In the genomic region with DNA sequence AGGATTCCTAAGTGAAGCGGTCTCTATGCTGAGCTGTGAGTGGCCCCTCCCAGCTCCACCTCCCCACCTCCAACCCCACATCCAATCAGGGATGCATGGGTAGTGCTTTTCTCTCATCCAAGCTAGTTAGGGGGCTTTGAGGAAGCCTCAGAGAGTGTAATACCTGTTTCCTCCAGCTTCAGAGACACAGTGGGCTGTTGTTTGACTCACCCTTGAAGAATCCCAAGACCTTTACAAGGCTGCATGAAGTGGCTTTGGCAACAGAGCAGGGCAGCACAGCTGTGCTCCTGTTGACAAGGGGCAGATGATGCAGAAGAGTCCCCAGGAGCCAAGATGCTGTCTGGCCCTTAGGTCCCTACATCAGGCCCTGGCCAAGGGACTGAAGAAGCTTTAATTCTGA, we compare ENCODE assay signal across 22 cellular contexts. TPM values are rescaled to one million over a fixed set of nuclear protein-coding genes. Genes with fewer than 3 reads are reported as not detected.
A peak's percentile ranks its signal among the peaks of the same experiment; 100 is the strongest.
DNase-seq lines count a peak whose midpoint lies in the region; TF ChIP-seq lines count a peak whose summit lies in the region.
"Had no signal": no experiment of that assay in that cellular context is flagged by ENCODE, and none has a peak within 500 bp of the region (broad histone marks: within the 10 kb centered on the region; RNA-seq: fewer than 3 reads in every experiment).

No MANE protein-coding gene starts in this region.

- no peaks in the 10 kb centered on the region for H3K27me3 ChIP-seq in hepatocyte
- H3K27me3 ChIP-seq: thyroid gland had no signal

- H3K9me3 ChIP-seq in hepatocyte (ENCODE audit: low read depth), result no peaks in the 10 kb centered on the region
- H3K9me3 ChIP-seq: thyroid gland had no signal

- H4K20me1 ChIP-seq in hepatocyte (ENCODE audit: insufficient read depth, poor library complexity, severe bottlenecking), result no peaks in the 10 kb centered on the region

- H3K9me2 ChIP-seq in hepatocyte (replicated peaks; ENCODE audit: insufficient read depth), result no peaks in the 10 kb centered on the region

- peaks cover 16% of the 10 kb centered on the region for H3K9me3 Mint-ChIP-seq in HFFc6
- H3K9me3 Mint-ChIP-seq: CD4-positive, alpha-beta T cell; nephron; stimulated activated effector memory CD8-positive, alpha-beta T cell treated with anti-CD3 and anti-CD28 coated beads, Interleukin-12 subunit alpha, Interleukin-12 subunit beta, amount 100 ng/mL, for 72 hours had no signal

- no peak overlapping the region for H3K27ac ChIP-seq in hepatocyte
- H3K27ac ChIP-seq: cardiac muscle cell, thyroid gland had no signal

- H3K79me2 ChIP-seq in hepatocyte, result no peaks in the 10 kb centered on the region

- no peak overlapping the region for H3K4me3 Mint-ChIP-seq in HFFc6
- H3K4me3 Mint-ChIP-seq: CD4-positive, alpha-beta T cell; nephron; stimulated activated effector memory CD8-positive, alpha-beta T cell treated with anti-CD3 and anti-CD28 coated beads, Interleukin-12 subunit alpha, Interleukin-12 subunit beta, amount 100 ng/mL, for 72 hours had no signal

- H3K4me1 Mint-ChIP-seq in HFFc6 (ENCODE audit: low read depth), result no peaks in the 10 kb centered on the region
- H3K4me1 Mint-ChIP-seq: nephron; stimulated activated effector memory CD8-positive, alpha-beta T cell treated with anti-CD3 and anti-CD28 coated beads, Interleukin-12 subunit alpha, Interleukin-12 subunit beta, amount 100 ng/mL, for 72 hours had no signal

- peaks cover 2% of the 10 kb centered on the region for H3K27me3 Mint-ChIP-seq in HFFc6 (ENCODE audit: insufficient read depth)

- no peaks in the 10 kb centered on the region for H3K36me3 Mint-ChIP-seq in HFFc6 (ENCODE audit: low read depth)
- H3K36me3 Mint-ChIP-seq: stimulated activated effector memory CD8-positive, alpha-beta T cell treated with anti-CD3 and anti-CD28 coated beads, Interleukin-12 subunit alpha, Interleukin-12 subunit beta, amount 100 ng/mL, for 72 hours had no signal

- no peaks in the 10 kb centered on the region for H3K36me3 ChIP-seq in hepatocyte (replicated peaks; ENCODE audit: insufficient read depth, low read depth)
- H3K36me3 ChIP-seq: cardiac muscle cell, thyroid gland had no signal

- H3K4me1 ChIP-seq in hepatocyte (ENCODE audit: insufficient read depth), result no peaks in the 10 kb centered on the region
- H3K4me1 ChIP-seq: thyroid gland had no signal

- H3K4me3 ChIP-seq in choroid plexus epithelial cell (ENCODE audit: low read depth, low read length), result no peak overlapping the region
- no peak overlapping the region for H3K4me3 ChIP-seq in hepatocyte
- H3K4me3 ChIP-seq: cardiac muscle cell, thyroid gland had no signal

- peak; percentile 50 for DNase-seq in Daoy (ENCODE audit: low read depth)
- peak; percentile 26 for DNase-seq in LoVo (ENCODE audit: low spot score)
- DNase-seq in choroid plexus epithelial cell (ENCODE audit: low read depth), result peak; percentile 30
- peak; percentile 43 for DNase-seq in mesenteric fat pad (ENCODE audit: low spot score)
- DNase-seq in hepatocyte (ENCODE audit: low spot score), result no peak
- DNase-seq in foreskin melanocyte, result no peak
- DNase-seq in NOMO-1 treated with dmso at 0.1 percent for 144 hours (lab: John Stamatoyannopoulos, UW; ENCODE audit: unreplicated experiment), result no peak
- DNase-seq in HFFc6, result no peak
- DNase-seq: activated CD4-positive, alpha-beta T cell treated with anti-CD3 and anti-CD28 coated beads, Interleukin-2, amount 50 U/mL, for 48 hours; activated gamma-delta T cell treated with Interleukin-2 at 50 U/mL for 16 hours; CD4-positive, alpha-beta T cell; hippocampal formation; Kasumi-1; left cardiac atrium; NCI-H1417 treated with DMSO at 0.1 percent for 48 hours; NCI-H526 treated with DMSO at 0.1 percent for 48 hours; posterior cingulate gyrus; SHP77; thyroid gland had no signal

- no peak overlapping the region for H2AFZ ChIP-seq in hepatocyte

- no peak overlapping the region for H3K4me2 ChIP-seq in hepatocyte

- no peak for TF ChIP-seq CTCF in choroid plexus epithelial cell (conservative IDR thresholded peaks at IDR 0.05; ENCODE audit: low read depth, low read length)
- no peak for TF ChIP-seq CTCF in hepatocyte (IDR thresholded peaks at IDR 0.05; ENCODE audit: poor library complexity)
- no peak for TF ChIP-seq CTCF in HFFc6 (IDR thresholded peaks at IDR 0.05)

- H3K27ac Mint-ChIP-seq in HFFc6, result no peak overlapping the region
- H3K27ac Mint-ChIP-seq: CD4-positive, alpha-beta T cell; nephron; stimulated activated effector memory CD8-positive, alpha-beta T cell treated with anti-CD3 and anti-CD28 coated beads, Interleukin-12 subunit alpha, Interleukin-12 subunit beta, amount 100 ng/mL, for 72 hours had no signal

- WGBS in hepatocyte (ENCODE audit: low lambda C conversion rate, missing lambda C conversion rate), result no CpG with 5 or more reads among the region's 1 CpG

RNA-seq across cellular contexts. Expression of a gene that starts 27.1 kb away (rescaled TPM):
- total RNA-seq in Daoy (2014; rRNA removed; shearing (Covaris generic)), result 3.5 and 4.2 TPM in 2 replicates
- total RNA-seq in mesenteric fat pad (47.4 TPM), hepatocyte (12.0 and 15.7 TPM in 2 replicates)
- polyA plus RNA-seq in hepatocyte, result 40.0 and 53.9 TPM in 2 replicates
- under 1 TPM in 1 of 6 experiments, not detected in 5; 0.02 TPM for total RNA-seq in HFFc6 (2021; fragmentation: NEBNext Ultra II Directional; extraction: Animal tissue kit (Norgen Biotek cat#: 25700))

Comparison
In these comparisons a context has a peak if more than half of its experiments do, and no peak if none do; other contexts are left out.
1. DNase-seq: peak in Daoy (single experiment), LoVo (single experiment), choroid plexus epithelial cell (single experiment) and mesenteric fat pad (single experiment); none in hepatocyte (single experiment), foreskin melanocyte (single experiment), NOMO-1 treated with dmso at 0.1 percent for 144 hours (single experiment) and HFFc6 (single experiment).